Comparison of ENCODE assay signal across 12 cellular contexts in the genomic region with DNA sequence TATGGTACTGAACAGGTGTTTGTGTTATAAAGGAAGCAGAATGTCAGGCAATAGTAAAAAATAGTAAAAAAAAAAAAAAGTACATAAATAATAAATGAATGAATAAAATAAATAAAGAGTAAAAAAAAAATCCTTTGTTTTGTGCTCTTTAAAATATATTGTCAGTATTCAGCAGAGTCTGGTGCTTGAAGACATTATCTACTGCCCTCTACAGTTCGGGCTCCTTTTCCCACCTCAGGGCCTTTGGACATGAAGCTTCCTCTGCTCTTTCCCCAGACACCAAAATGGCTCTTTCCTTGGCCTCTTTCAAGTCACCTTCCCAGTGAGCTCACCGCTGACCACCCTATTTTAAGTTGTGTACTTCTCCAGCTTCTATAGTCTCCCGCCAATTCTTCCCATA.
DNase-seq lines count a peak whose midpoint lies in the region; ATAC-seq, FAIRE-seq and TF ChIP-seq lines count a peak whose summit lies in the region.
"Had no signal": no experiment of that assay in that cellular context is flagged by ENCODE, and none has a peak within 500 bp of the region (broad histone marks: within the 10 kb centered on the region; RNA-seq: fewer than 3 reads in every experiment).

No MANE protein-coding gene starts in this region.

- H3K27ac ChIP-seq in body of pancreas = no peak overlapping the region
- H3K27ac ChIP-seq in right lobe of liver = no peak overlapping the region
- H3K27ac ChIP-seq: stomach had no signal

- DNase-seq in M059J (ENCODE audit: low read depth) (peak; percentile 33), body of pancreas (peak in 1 of 4 donors; percentile 32), right lobe of liver (no peak), lower leg skin (ENCODE audit: low spot score in 2 of 2) (no peak), KBM-7 (no peak)
- DNase-seq in activated CD4-positive, alpha-beta T cell treated with anti-CD3 and anti-CD28 coated beads, Interleukin-2, amount 50 U/mL, for 48 hours = no peak
- DNase-seq: activated naive CD8-positive, alpha-beta T cell treated with anti-CD3 and anti-CD28 coated beads for 36 hours; NCI-H1092 treated with DMSO at 0.1 percent for 48 hours; stomach; T-cell had no signal

- in situ Hi-C loops in KBM-7 (cut with MboI; ENCODE audit: low pct_unique_long_range_greater_than_20kb, low sequenced_read_pairs) = no loop called here

- WGBS in body of pancreas, 2 donors = 86 to 91% methylated on average over 3 of the region's 3 CpGs
- WGBS in right lobe of liver (ENCODE audit: insufficient coverage, low coverage, low lambda C conversion rate, missing lambda C conversion rate) = 90% methylated on average over 3 of the region's 3 CpGs
- 89 to 97% methylated on average over 3 of the region's 3 CpGs for WGBS in lower leg skin, 2 donors

- TF ChIP-seq POLR2A in body of pancreas (IDR thresholded peaks at IDR 0.05) (no peak), right lobe of liver (IDR thresholded peaks at IDR 0.05) (no peak), lower leg skin (IDR thresholded peaks at IDR 0.05) (no peak)

- no peaks in the 10 kb centered on the region for H3K4me1 ChIP-seq in body of pancreas
- no peaks in the 10 kb centered on the region for H3K4me1 ChIP-seq in right lobe of liver
- H3K4me1 ChIP-seq: stomach had no signal

- ATAC-seq in body of pancreas = no peak
- ATAC-seq in right lobe of liver = peak in 3 of 4 donors; percentile 48 to 62 (median 51)
- no peak for ATAC-seq in activated T-helper 17 cell treated with anti-CD3 and anti-CD28 coated beads, Interleukin-2, amount 50 U/mL, for 72 hours (replicated peaks)
- ATAC-seq: T-cell had no signal

- H3K36me3 Mint-ChIP-seq in activated T-helper 17 cell treated with anti-CD3 and anti-CD28 coated beads, Interleukin-2, amount 50 U/mL, for 72 hours (ENCODE audit: low read depth) = no peaks in the 10 kb centered on the region
- H3K36me3 Mint-ChIP-seq: activated naive CD8-positive, alpha-beta T cell treated with anti-CD3 and anti-CD28 coated beads for 36 hours; T-cell had no signal

- intact Hi-C loops in body of pancreas (cut with DNase I) = no loop called here
- intact Hi-C loops in right lobe of liver (cut with DNase I) = no loop called here
- intact Hi-C loops in lower leg skin (cut with DNase I; ENCODE audit: low total_unique reads) = no loop called here

- H3K36me3 ChIP-seq in body of pancreas (replicated peaks in 1 of 2; ENCODE audit: insufficient read depth in 1 of 2, low read depth in 2 of 2) = no peaks in the 10 kb centered on the region
- no peaks in the 10 kb centered on the region for H3K36me3 ChIP-seq in right lobe of liver
- H3K36me3 ChIP-seq: stomach had no signal

- H3K27me3 ChIP-seq in body of pancreas = no peaks in the 10 kb centered on the region
- H3K27me3 ChIP-seq in right lobe of liver = no peaks in the 10 kb centered on the region
- H3K27me3 ChIP-seq: stomach had no signal

- H3K9me3 ChIP-seq in body of pancreas (no peaks in the 10 kb centered on the region), right lobe of liver (no peaks in the 10 kb centered on the region)
- H3K9me3 ChIP-seq: stomach had no signal

- no peaks in the 10 kb centered on the region for H3K9me3 Mint-ChIP-seq in activated T-helper 17 cell treated with anti-CD3 and anti-CD28 coated beads, Interleukin-2, amount 50 U/mL, for 72 hours

- peak in 4 of 7 experiments; percentile 19 to 37 (median 26) for TF ChIP-seq CTCF in body of pancreas (IDR thresholded peaks at IDR 0.05)
- peak in 2 of 4 donors; percentile 7 to 41 for TF ChIP-seq CTCF in right lobe of liver (IDR thresholded peaks at IDR 0.05)
- no peak for TF ChIP-seq CTCF in lower leg skin (IDR thresholded peaks at IDR 0.05)

- H3K27me3 Mint-ChIP-seq in activated T-helper 17 cell treated with anti-CD3 and anti-CD28 coated beads, Interleukin-2, amount 50 U/mL, for 72 hours = no peaks in the 10 kb centered on the region
- H3K27me3 Mint-ChIP-seq: activated naive CD8-positive, alpha-beta T cell treated with anti-CD3 and anti-CD28 coated beads for 36 hours; T-cell had no signal

- H3K27ac Mint-ChIP-seq in activated T-helper 17 cell treated with anti-CD3 and anti-CD28 coated beads, Interleukin-2, amount 50 U/mL, for 72 hours = no peak overlapping the region
- H3K27ac Mint-ChIP-seq: activated naive CD8-positive, alpha-beta T cell treated with anti-CD3 and anti-CD28 coated beads for 36 hours; T-cell had no signal

- H3K4me1 Mint-ChIP-seq in activated T-helper 17 cell treated with anti-CD3 and anti-CD28 coated beads, Interleukin-2, amount 50 U/mL, for 72 hours = no peaks in the 10 kb centered on the region
- H3K4me1 Mint-ChIP-seq: activated naive CD8-positive, alpha-beta T cell treated with anti-CD3 and anti-CD28 coated beads for 36 hours; T-cell had no signal

- FAIRE-seq in G401.6 (lab: Jason Lieb, UNC) = peak; percentile 23

- no peak overlapping the region for H3K4me3 Mint-ChIP-seq in activated T-helper 17 cell treated with anti-CD3 and anti-CD28 coated beads, Interleukin-2, amount 50 U/mL, for 72 hours
- H3K4me3 Mint-ChIP-seq: activated naive CD8-positive, alpha-beta T cell treated with anti-CD3 and anti-CD28 coated beads for 36 hours; T-cell had no signal

- H3K4me3 ChIP-seq in body of pancreas (no peak overlapping the region), right lobe of liver (no peak overlapping the region), lower leg skin (ENCODE audit: low read depth, poor library complexity, severe bottlenecking) (no peak overlapping the region)
- H3K4me3 ChIP-seq: stomach had no signal

Comparison
In these comparisons a context has a peak if more than half of its experiments do, and no peak if none do; other contexts are left out.
1. ATAC-seq: peak in right lobe of liver (3 of 4); none in body of pancreas (single experiment) and activated T-helper 17 cell treated with anti-CD3 and anti-CD28 coated beads, Interleukin-2, amount 50 U/mL, for 72 hours (single experiment).
2. CTCF ChIP-seq: peak in body of pancreas (4 of 7); none in lower leg skin (0 of 3).